Comparison of ENCODE assay signal across 8 cellular contexts in genomic region chr11:112856133-112856532, GRCh38.
"Had no signal": no experiment of that assay in that cellular context is flagged by ENCODE, and none has a peak within 500 bp of the region (broad histone marks: within the 10 kb centered on the region; RNA-seq: fewer than 3 reads in every experiment).

No MANE protein-coding gene starts in this region.

- H3K27ac Mint-ChIP-seq: H9 had no signal

- DNase-seq: GM23248, GOT3, H9, HCEC 1CT, IMR-90 had no signal

- ATAC-seq: K562 had no signal

- H3K4me3 ChIP-seq: GM23248, K562 had no signal

- H3K9ac ChIP-seq: GM23248 had no signal

- FAIRE-seq: H54, K562 had no signal

- H2AFZ ChIP-seq: GM23248 had no signal

- H3K4me3 Mint-ChIP-seq: H9 had no signal

- H3K27ac ChIP-seq: GM23248, HL-60 had no signal
